12 cellular contexts compared by ENCODE assay signal in genomic region chr1:78370356-78370755, GRCh38.
DNase-seq lines count a peak whose midpoint lies in the region; ATAC-seq, FAIRE-seq and TF ChIP-seq lines count a peak whose summit lies in the region.
"Had no signal": no experiment of that assay in that cellular context is flagged by ENCODE, and none has a peak within 500 bp of the region (broad histone marks: within the 10 kb centered on the region; RNA-seq: fewer than 3 reads in every experiment).

No MANE protein-coding gene starts in this region.

- H3K4me1 ChIP-seq in endothelial cell of umbilical vein (ENCODE audit: control insufficient read depth, extremely low read depth, insufficient read depth, low read length): no peaks in the 10 kb centered on the region

- TF ChIP-seq CTCF in endothelial cell of umbilical vein (IDR thresholded peaks at IDR 0.05; ENCODE audit: extremely low read depth in 1 of 2, insufficient read depth in 1 of 2, low read depth in 1 of 2, low read length in 2 of 2): no peak

- TF ChIP-seq POLR2A in endothelial cell of umbilical vein (IDR thresholded peaks at IDR 0.05; ENCODE audit: low read depth, low read length): no peak

- no peaks in the 10 kb centered on the region for H3K9me1 ChIP-seq in endothelial cell of umbilical vein (replicated peaks; ENCODE audit: control insufficient read depth, extremely low read depth, insufficient read depth, low read length)

- ATAC-seq in GM21528 (IDR thresholded peaks at IDR 0.05; ENCODE audit: low FRiP score, unreplicated experiment) (peak; percentile 69), HG03432 (IDR thresholded peaks at IDR 0.05; ENCODE audit: unreplicated experiment) (peak; percentile 80)

- H3K4me2 ChIP-seq in endothelial cell of umbilical vein (ENCODE audit: insufficient read depth, low read length): no peak overlapping the region

- H4K20me1 ChIP-seq in endothelial cell of umbilical vein (replicated peaks; ENCODE audit: control insufficient read depth, extremely low read depth, insufficient read depth, low read length): no peaks in the 10 kb centered on the region

- dilution Hi-C loops in endothelial cell of umbilical vein (cut with MboI; ENCODE audit: extremely low pct_ligation_motif_present, low sequenced_read_pairs): no loop called here

- no peak overlapping the region for H3K27ac Mint-ChIP-seq in activated T-cell treated with anti-CD3 and anti-CD28 coated beads, Interleukin-2, amount 50 U/mL, for 24 hours
- H3K27ac Mint-ChIP-seq: activated CD4-positive, alpha-beta memory T cell treated with anti-CD3 and anti-CD28 coated beads, Interleukin-2, amount 10 ng/mL, durations not matched to agents 7 days and 5 days; B cell; H9 had no signal

- DNase-seq in AG20443 (ENCODE audit: low spot score): peak; percentile 38
- peak; percentile 43 for DNase-seq in endothelial cell of umbilical vein (ENCODE audit: low read depth, low spot score)
- DNase-seq in KG1 (lab: John Stamatoyannopoulos, UW): no peak
- DNase-seq in activated T-cell treated with anti-CD3 and anti-CD28 coated beads, Interleukin-2, amount 50 U/mL, for 24 hours: no peak
- DNase-seq in NCI-H146 treated with DMSO at 0.1 percent for 48 hours (lab: John Stamatoyannopoulos, UW; ENCODE audit: unreplicated experiment): no peak
- no peak for DNase-seq in NCI-H446 treated with DMSO at 0.1 percent for 48 hours (lab: John Stamatoyannopoulos, UW)
- DNase-seq: activated CD4-positive, alpha-beta memory T cell treated with anti-CD3 and anti-CD28 coated beads, Interleukin-2, amount 10 ng/mL, durations not matched to agents 7 days and 5 days; H9; NCI-H526 treated with DMSO at 0.1 percent for 48 hours had no signal

- no peak overlapping the region for H3K4me3 ChIP-seq in endothelial cell of umbilical vein (replicated peaks in 1 of 3; ENCODE audit: insufficient read depth in 1 of 3, low read depth in 1 of 3, low read length in 3 of 3)

- H3K9me3 ChIP-seq in endothelial cell of umbilical vein (replicated peaks; ENCODE audit: control insufficient read depth, insufficient read depth, low read length): no peaks in the 10 kb centered on the region

- BruUV-seq in endothelial cell of umbilical vein (replicated peaks; lab: Mats Ljungman, UMichigan): no TSS peak

- no peaks in the 10 kb centered on the region for H3K9me3 Mint-ChIP-seq in activated T-cell treated with anti-CD3 and anti-CD28 coated beads, Interleukin-2, amount 50 U/mL, for 24 hours
- H3K9me3 Mint-ChIP-seq: activated CD4-positive, alpha-beta memory T cell treated with anti-CD3 and anti-CD28 coated beads, Interleukin-2, amount 10 ng/mL, durations not matched to agents 7 days and 5 days; H9 had no signal

- peaks cover 0 to 6% of the 10 kb centered on the region in 2 experiments for H3K27me3 ChIP-seq in endothelial cell of umbilical vein (ENCODE audit: control insufficient read depth in 2 of 2, insufficient read depth in 2 of 2, low read length in 2 of 2)

- no peak overlapping the region for H3K27ac ChIP-seq in endothelial cell of umbilical vein (ENCODE audit: insufficient read depth, low read depth, low read length)

- CTCF ChIA-PET in endothelial cell of umbilical vein (lab: Charles Lee): interaction anchor here (1.2 to 1.8 kb wide), 3 partner anchors 10 to 111 kb away, joined by 3 to 5 read pairs (median 4); no protein-coding TSS in a partner anchor

- H3K9ac ChIP-seq in endothelial cell of umbilical vein (replicated peaks; ENCODE audit: extremely low read depth, insufficient read depth, low read length): no peak overlapping the region

- H3K4me3 Mint-ChIP-seq in activated T-cell treated with anti-CD3 and anti-CD28 coated beads, Interleukin-2, amount 50 U/mL, for 24 hours: no peak overlapping the region
- H3K4me3 Mint-ChIP-seq: activated CD4-positive, alpha-beta memory T cell treated with anti-CD3 and anti-CD28 coated beads, Interleukin-2, amount 10 ng/mL, durations not matched to agents 7 days and 5 days; B cell; H9 had no signal

- intact Hi-C loops in endothelial cell of umbilical vein (cut with micrococcal nuclease): no loop called here

- POLR2A ChIA-PET in endothelial cell of umbilical vein (lab: Charles Lee): no interaction called here

- H3K4me1 Mint-ChIP-seq in activated T-cell treated with anti-CD3 and anti-CD28 coated beads, Interleukin-2, amount 50 U/mL, for 24 hours (ENCODE audit: low read depth): no peaks in the 10 kb centered on the region
- H3K4me1 Mint-ChIP-seq: activated CD4-positive, alpha-beta memory T cell treated with anti-CD3 and anti-CD28 coated beads, Interleukin-2, amount 10 ng/mL, durations not matched to agents 7 days and 5 days; B cell; H9 had no signal

- no peak overlapping the region for H2AFZ ChIP-seq in endothelial cell of umbilical vein (ENCODE audit: low read depth, low read length)

- H3K79me2 ChIP-seq in endothelial cell of umbilical vein (ENCODE audit: control insufficient read depth, insufficient read depth, low read length): no peaks in the 10 kb centered on the region

- H3K36me3 Mint-ChIP-seq in activated T-cell treated with anti-CD3 and anti-CD28 coated beads, Interleukin-2, amount 50 U/mL, for 24 hours (ENCODE audit: low read depth): no peaks in the 10 kb centered on the region

- peak; percentile 37 for FAIRE-seq in endothelial cell of umbilical vein (lab: Jason Lieb, UNC)

- no peaks in the 10 kb centered on the region for H3K27me3 Mint-ChIP-seq in activated T-cell treated with anti-CD3 and anti-CD28 coated beads, Interleukin-2, amount 50 U/mL, for 24 hours
- H3K27me3 Mint-ChIP-seq: activated CD4-positive, alpha-beta memory T cell treated with anti-CD3 and anti-CD28 coated beads, Interleukin-2, amount 10 ng/mL, durations not matched to agents 7 days and 5 days; B cell had no signal

- no peaks in the 10 kb centered on the region for H3K36me3 ChIP-seq in endothelial cell of umbilical vein (ENCODE audit: control insufficient read depth in 2 of 2, extremely low read depth in 1 of 2, insufficient read depth in 2 of 2, low read length in 2 of 2)

TF ChIP-seq in endothelial cell of umbilical vein, 7 proteins besides CTCF, POLR2A, EP300 and RAD21:
- no peak for TF ChIP-seq MAX (IDR thresholded peaks at IDR 0.05; ENCODE audit: insufficient read depth, insufficient read length)
- peak; percentile 66 for TF ChIP-seq FOS (IDR thresholded peaks at IDR 0.05; ENCODE audit: borderline replicate concordance, insufficient read depth, low read length)
- no peak for TF ChIP-seq POLR2AphosphoS5 (IDR thresholded peaks at IDR 0.05; ENCODE audit: insufficient read depth, low read depth, low read length)

Comparison
In these comparisons a context has a peak if more than half of its experiments do, and no peak if none do; other contexts are left out.
1. DNase-seq: peak in AG20443 (single experiment) and endothelial cell of umbilical vein (single experiment); none in KG1 (single experiment), activated T-cell treated with anti-CD3 and anti-CD28 coated beads, Interleukin-2, amount 50 U/mL, for 24 hours (single experiment), NCI-H146 treated with DMSO at 0.1 percent for 48 hours (single experiment) and NCI-H446 treated with DMSO at 0.1 percent for 48 hours (single experiment).